ENCODE assay signal across 14 cellular contexts in genomic region chr9:27154923-27155322, GRCh38. TPM values are rescaled to one million over a fixed set of nuclear protein-coding genes. Genes with fewer than 3 reads are reported as not detected.
DNase-seq lines count a peak whose midpoint lies in the region; ATAC-seq and TF ChIP-seq lines count a peak whose summit lies in the region.
"Had no signal": no experiment of that assay in that cellular context is flagged by ENCODE, and none has a peak within 500 bp of the region (broad histone marks: within the 10 kb centered on the region; RNA-seq: fewer than 3 reads in every experiment).

No MANE protein-coding gene starts in this region.

- intact Hi-C loops in left lung (cut with DNase I): no loop called here
- intact Hi-C loops in CD8-positive, alpha-beta T cell (cut with DNase I, micrococcal nuclease): no loop called here

- no peaks in the 10 kb centered on the region for H3K9me3 ChIP-seq in left lung
- H3K9me3 ChIP-seq in CD8-positive, alpha-beta T cell (ENCODE audit: low read length): no peaks in the 10 kb centered on the region
- H3K9me3 ChIP-seq: BLaER1 had no signal

- no peaks in the 10 kb centered on the region for H3K36me3 ChIP-seq in left lung
- no peaks in the 10 kb centered on the region for H3K36me3 ChIP-seq in CD8-positive, alpha-beta T cell (ENCODE audit: insufficient read depth, low read length)
- H3K36me3 ChIP-seq: BLaER1 had no signal

- H3K9me3 Mint-ChIP-seq in CD8-positive, alpha-beta T cell: no peaks in the 10 kb centered on the region

- no peaks in the 10 kb centered on the region for H3K27me3 ChIP-seq in left lung
- no peaks in the 10 kb centered on the region for H3K27me3 ChIP-seq in CD8-positive, alpha-beta T cell (ENCODE audit: insufficient read depth, low read length)
- H3K27me3 ChIP-seq: BLaER1 had no signal

- H3K27me3 Mint-ChIP-seq in CD8-positive, alpha-beta T cell (ENCODE audit: low read depth): no peaks in the 10 kb centered on the region
- H3K27me3 Mint-ChIP-seq: progenitor cell of endocrine pancreas had no signal

- H3K4me1 ChIP-seq in left lung: peaks cover 8 to 21% of the 10 kb centered on the region in 2 donors
- H3K4me1 ChIP-seq in CD8-positive, alpha-beta T cell (ENCODE audit: insufficient read depth, low read length): no peaks in the 10 kb centered on the region
- H3K4me1 ChIP-seq: BLaER1 had no signal

- TF ChIP-seq CTCF in AG04449 (IDR thresholded peaks at IDR 0.05; ENCODE audit: insufficient read depth, low read length, missing control alignments) (no peak), cardiac fibroblast (IDR thresholded peaks at IDR 0.05; ENCODE audit: low read depth, low read length) (no peak), left lung (IDR thresholded peaks at IDR 0.05) (no peak)
- TF ChIP-seq CTCF in CD8-positive, alpha-beta T cell (IDR thresholded peaks at IDR 0.05): no peak

- H3K27ac Mint-ChIP-seq in CD8-positive, alpha-beta T cell: no peak overlapping the region
- H3K27ac Mint-ChIP-seq: progenitor cell of endocrine pancreas had no signal

- DNase-seq in AG04449 (ENCODE audit: low read depth, low spot score): peak; percentile 78
- peak; percentile 44 for DNase-seq in KBM-7
- DNase-seq in cardiac fibroblast (ENCODE audit: low read depth in 2 of 2): peak; percentile 94 to 97
- DNase-seq in left lung: peak in 1 of 2 donors; percentile 41
- no peak for DNase-seq in CD8-positive, alpha-beta T cell
- DNase-seq in NCI-H510A (lab: John Stamatoyannopoulos, UW): no peak
- no peak for DNase-seq in activated CD4-positive, alpha-beta T cell treated with anti-CD3 and anti-CD28 coated beads, Interleukin-2, amount 50 U/mL, for 4 hours
- DNase-seq: activated T-cell treated with anti-CD3 and anti-CD28 coated beads for 4 hours, MM.1S, NCI-H82 had no signal

- peak overlapping the region in 1 of 2 donors; percentile 62 for H3K27ac ChIP-seq in left lung
- H3K27ac ChIP-seq in CD8-positive, alpha-beta T cell (ENCODE audit: low read depth, low read length): no peak overlapping the region
- H3K27ac ChIP-seq: BLaER1 had no signal

- CTCF ChIA-PET in AG04449 (lab: Yijun Ruan, JAX): interaction anchor here (1.1 to 2.1 kb wide), 3 partner anchors 10 to 122 kb away, joined by 3 to 6 read pairs (median 3); no protein-coding TSS in a partner anchor
- CTCF ChIA-PET in CD8-positive, alpha-beta T cell (lab: Charles Lee): no interaction called here

- no peaks in the 10 kb centered on the region for H3K4me1 Mint-ChIP-seq in CD8-positive, alpha-beta T cell (ENCODE audit: low read depth)

- in situ Hi-C loops in KBM-7 (cut with MboI; ENCODE audit: low pct_unique_long_range_greater_than_20kb, low sequenced_read_pairs): no loop called here

- H3K4me3 ChIP-seq in AG04449 (ENCODE audit: low read depth, low read length) (no peak overlapping the region), cardiac fibroblast (replicated peaks in 1 of 2; ENCODE audit: low read depth in 2 of 2, low read length in 2 of 2) (no peak overlapping the region), left lung (no peak overlapping the region)
- H3K4me3 ChIP-seq in CD8-positive, alpha-beta T cell (ENCODE audit: low read depth, low read length): no peak overlapping the region
- H3K4me3 ChIP-seq: BLaER1 had no signal

- ATAC-seq in left lung (peak; percentile 96), HG02798 (IDR thresholded peaks at IDR 0.05; ENCODE audit: poor library complexity, unreplicated experiment) (no peak)
- no peak for ATAC-seq in CD8-positive, alpha-beta T cell

- no peak overlapping the region for H3K4me3 Mint-ChIP-seq in CD8-positive, alpha-beta T cell

- POLR2A ChIA-PET in AG04449 (lab: Yijun Ruan, JAX): interaction anchor here (0.9 to 1.6 kb wide), 3 partner anchors 30 to 208 kb away, joined by 3 to 7 read pairs (median 3); partner anchors contain the start of gene PLAA
- POLR2A ChIA-PET in CD8-positive, alpha-beta T cell (lab: Charles Lee): no interaction called here

- H3K36me3 Mint-ChIP-seq in CD8-positive, alpha-beta T cell: no peaks in the 10 kb centered on the region

RNA-seq across cellular contexts. Expression of gene TEK, which starts 45.9 kb away (rescaled TPM):
- total RNA-seq in left lung: 10 to 100 TPM; 20.3 to 39.0 TPM
- total RNA-seq in CD8-positive, alpha-beta T cell: not detected
- total RNA-seq: progenitor cell of endocrine pancreas; T-helper 2 cell treated with Interferon-gamma antibody and Interleukin-4, amounts not matched to agents 100 ng/mL and 5 ng/mL, for 36 hours had no signal

Comparison
In these comparisons a context has a peak if more than half of its experiments do, and no peak if none do; other contexts are left out.
1. DNase-seq: peak in AG04449 (single experiment), KBM-7 (single experiment) and cardiac fibroblast (2 of 2); none in CD8-positive, alpha-beta T cell (0 of 7), NCI-H510A (single experiment) and activated CD4-positive, alpha-beta T cell treated with anti-CD3 and anti-CD28 coated beads, Interleukin-2, amount 50 U/mL, for 4 hours (0 of 2).
2. RNA of gene TEK, which starts 45.9 kb away (total RNA-seq): 20.3 to 39.0 TPM in left lung; not detected in CD8-positive, alpha-beta T cell; every median in the first group is over 10 times any median in the second.